32 cellular contexts compared by ENCODE assay signal in the genomic region with DNA sequence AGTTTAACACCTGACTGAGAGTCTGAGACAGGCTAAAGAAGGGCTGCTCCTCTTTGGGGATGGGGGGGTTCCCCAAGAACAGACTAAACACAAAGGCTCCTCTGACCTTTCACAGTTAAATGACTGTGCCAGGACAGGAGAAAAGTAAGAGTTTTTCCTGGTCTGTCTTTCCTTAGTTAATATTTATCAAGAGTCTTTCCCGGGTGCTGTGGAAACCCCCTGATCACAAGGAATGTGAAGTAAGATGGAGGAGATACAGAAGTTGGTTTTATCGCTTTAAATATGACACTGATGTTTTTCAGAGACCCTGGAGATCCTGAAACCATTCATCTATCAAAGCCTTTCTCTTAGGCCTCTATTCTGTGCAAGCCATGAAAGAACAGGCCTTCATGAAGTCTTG.
DNase-seq lines count a peak whose midpoint lies in the region; ATAC-seq and TF ChIP-seq lines count a peak whose summit lies in the region.
"Had no signal": no experiment of that assay in that cellular context is flagged by ENCODE, and none has a peak within 500 bp of the region (broad histone marks: within the 10 kb centered on the region; RNA-seq: fewer than 3 reads in every experiment).

No MANE protein-coding gene starts in this region.

- H3K9me3 ChIP-seq in breast epithelium, result no peaks in the 10 kb centered on the region
- no peaks in the 10 kb centered on the region for H3K9me3 ChIP-seq in esophagus squamous epithelium
- H3K9me3 ChIP-seq in upper lobe of right lung, result no peaks in the 10 kb centered on the region
- H3K9me3 ChIP-seq: MG63, mucosa of descending colon, Peyer's patch had no signal

- no peaks in the 10 kb centered on the region for H3K27me3 Mint-ChIP-seq in MCF 10A (ENCODE audit: insufficient read depth, unreplicated experiment)
- peaks cover 5% of the 10 kb centered on the region for H3K27me3 Mint-ChIP-seq in nephron (ENCODE audit: low read depth)
- peaks cover 11% of the 10 kb centered on the region for H3K27me3 Mint-ChIP-seq in activated T-helper 17 cell treated with anti-CD3 and anti-CD28 coated beads, Interleukin-2, amount 50 U/mL, for 72 hours

- WGBS in esophagus squamous epithelium, 2 donors, result 70 to 78% methylated on average over 2 of the region's 2 CpGs

- no TSS peak for BruUV-seq in MCF 10A (replicated peaks; lab: Mats Ljungman, UMichigan)

- H3K4me1 ChIP-seq in breast epithelium, result peaks cover 0 to 4% of the 10 kb centered on the region in 2 donors
- peaks cover 8 to 62% (median 14%) of the 10 kb centered on the region in 3 donors for H3K4me1 ChIP-seq in esophagus squamous epithelium
- peaks cover 4% of the 10 kb centered on the region for H3K4me1 ChIP-seq in upper lobe of right lung
- H3K4me1 ChIP-seq: Peyer's patch had no signal

- no peak for TF ChIP-seq CTCF in breast epithelium (IDR thresholded peaks at IDR 0.05)
- no peak for TF ChIP-seq CTCF in MCF 10A (IDR thresholded peaks at IDR 0.05; ENCODE audit: unreplicated experiment)
- TF ChIP-seq CTCF in esophagus squamous epithelium (IDR thresholded peaks at IDR 0.05), result no peak
- no peak for TF ChIP-seq CTCF in nephron (IDR thresholded peaks at IDR 0.05; ENCODE audit: unreplicated experiment in 3 of 3)
- no peak for TF ChIP-seq CTCF in upper lobe of right lung (IDR thresholded peaks at IDR 0.05)

- TF ChIP-seq POLR2A in breast epithelium (IDR thresholded peaks at IDR 0.05), result no peak
- TF ChIP-seq POLR2A in esophagus squamous epithelium (IDR thresholded peaks at IDR 0.05), result no peak

- DNase-seq in breast epithelium (ENCODE audit: low spot score in 2 of 2) (no peak), MCF 10A (ENCODE audit: unreplicated experiment) (no peak), esophagus squamous epithelium (lab: John Stamatoyannopoulos, UW) (no peak), upper lobe of right lung (no peak), G401 (ENCODE audit: low spot score) (no peak)
- DNase-seq: 8988T; activated CD8-positive, alpha-beta memory T cell treated with anti-CD3 and anti-CD28 coated beads, Interleukin-2, amount 50 U/mL, for 48 hours; activated CD8-positive, alpha-beta T cell treated with anti-CD3 and anti-CD28 coated beads for 36 hours; activated naive CD4-positive, alpha-beta T cell treated with anti-CD3 and anti-CD28 coated beads, Interleukin-2, amount 50 U/mL, for 16 hours; amniotic stem cell; CD4-positive, alpha-beta T cell; DMS 273 treated with DMSO at 0.1 percent for 48 hours; islet precursor cell; KG1; MG63; mucosa of descending colon; natural killer cell; NCI-H1930; NK-92 treated with Interleukin-12 subunit alpha and Interleukin-12 subunit beta, amount 100 ng/mL, for 24 hours; occipital lobe; Peyer's patch; SHP77 treated with DMSO at 0.1 percent for 48 hours; substantia nigra; T-helper 9 cell had no signal

- H3K9me3 Mint-ChIP-seq in MCF 10A (ENCODE audit: unreplicated experiment) (no peaks in the 10 kb centered on the region), nephron (no peaks in the 10 kb centered on the region)
- no peaks in the 10 kb centered on the region for H3K9me3 Mint-ChIP-seq in activated T-helper 17 cell treated with anti-CD3 and anti-CD28 coated beads, Interleukin-2, amount 50 U/mL, for 72 hours
- H3K9me3 Mint-ChIP-seq: activated CD8-positive, alpha-beta T cell treated with anti-CD3 and anti-CD28 coated beads for 36 hours; activated T-helper 1 cell treated with anti-CD3 and anti-CD28 coated beads, Interleukin-12 subunit alpha, Interleukin-12 subunit beta, Interleukin-2, Interleukin-4 antibody, amounts not matched to agents 30 ng/mL and 10 ng/mL and 1 ng/mL, durations not matched to agents 14 hours and 24 hours and 36 hours; CD4-positive, alpha-beta T cell; natural killer cell; stimulated activated memory B cell treated with anti-CD40 and anti-IgM and Interleukin-4, amounts not matched to agents 10 μg/mL and 1 μg/mL and 100 μg/mL, for 72 hours had no signal

- H3K4me3 Mint-ChIP-seq in MCF 10A (ENCODE audit: unreplicated experiment) (no peak overlapping the region), nephron (no peak overlapping the region)
- no peak overlapping the region for H3K4me3 Mint-ChIP-seq in activated T-helper 17 cell treated with anti-CD3 and anti-CD28 coated beads, Interleukin-2, amount 50 U/mL, for 72 hours
- H3K4me3 Mint-ChIP-seq: activated CD8-positive, alpha-beta T cell treated with anti-CD3 and anti-CD28 coated beads for 36 hours; activated T-helper 1 cell treated with anti-CD3 and anti-CD28 coated beads, Interleukin-12 subunit alpha, Interleukin-12 subunit beta, Interleukin-2, Interleukin-4 antibody, amounts not matched to agents 30 ng/mL and 10 ng/mL and 1 ng/mL, durations not matched to agents 14 hours and 24 hours and 36 hours; CD4-positive, alpha-beta T cell; natural killer cell; stimulated activated memory B cell treated with anti-CD40 and anti-IgM and Interleukin-4, amounts not matched to agents 10 μg/mL and 1 μg/mL and 100 μg/mL, for 72 hours had no signal

- no peaks in the 10 kb centered on the region for H3K36me3 Mint-ChIP-seq in MCF 10A (ENCODE audit: insufficient read depth, unreplicated experiment)
- H3K36me3 Mint-ChIP-seq in nephron (ENCODE audit: low read depth), result no peaks in the 10 kb centered on the region
- H3K36me3 Mint-ChIP-seq in activated T-helper 17 cell treated with anti-CD3 and anti-CD28 coated beads, Interleukin-2, amount 50 U/mL, for 72 hours (ENCODE audit: low read depth), result no peaks in the 10 kb centered on the region
- H3K36me3 Mint-ChIP-seq: natural killer cell; stimulated activated memory B cell treated with anti-CD40 and anti-IgM and Interleukin-4, amounts not matched to agents 10 μg/mL and 1 μg/mL and 100 μg/mL, for 72 hours had no signal

- POLR2A ChIA-PET in MCF 10A (lab: Yijun Ruan, JAX), result no interaction called here

- H3K4me1 Mint-ChIP-seq in MCF 10A (ENCODE audit: insufficient read depth, unreplicated experiment) (peaks cover 42% of the 10 kb centered on the region), nephron (peaks cover 13% of the 10 kb centered on the region)
- H3K4me1 Mint-ChIP-seq in activated T-helper 17 cell treated with anti-CD3 and anti-CD28 coated beads, Interleukin-2, amount 50 U/mL, for 72 hours, result no peaks in the 10 kb centered on the region
- H3K4me1 Mint-ChIP-seq: natural killer cell had no signal

- no peak overlapping the region for H3K27ac Mint-ChIP-seq in MCF 10A (ENCODE audit: low read depth, unreplicated experiment)
- H3K27ac Mint-ChIP-seq in nephron, result peak overlapping the region; percentile 52 to 95 (median 77)
- no peak overlapping the region for H3K27ac Mint-ChIP-seq in activated T-helper 17 cell treated with anti-CD3 and anti-CD28 coated beads, Interleukin-2, amount 50 U/mL, for 72 hours
- H3K27ac Mint-ChIP-seq: activated CD8-positive, alpha-beta T cell treated with anti-CD3 and anti-CD28 coated beads for 36 hours; activated T-helper 1 cell treated with anti-CD3 and anti-CD28 coated beads, Interleukin-12 subunit alpha, Interleukin-12 subunit beta, Interleukin-2, Interleukin-4 antibody, amounts not matched to agents 30 ng/mL and 10 ng/mL and 1 ng/mL, durations not matched to agents 14 hours and 24 hours and 36 hours; CD4-positive, alpha-beta T cell; natural killer cell; stimulated activated memory B cell treated with anti-CD40 and anti-IgM and Interleukin-4, amounts not matched to agents 10 μg/mL and 1 μg/mL and 100 μg/mL, for 72 hours had no signal

- CTCF ChIA-PET in MCF 10A (lab: Yijun Ruan, JAX), result no interaction called here

- in situ Hi-C loops in G401 (cut with HindIII; ENCODE audit: low sequenced_read_pairs), result no loop called here

- H3K36me3 ChIP-seq in breast epithelium (no peaks in the 10 kb centered on the region), esophagus squamous epithelium (no peaks in the 10 kb centered on the region), upper lobe of right lung (no peaks in the 10 kb centered on the region)
- H3K36me3 ChIP-seq: MG63, Peyer's patch had no signal

- H3K27ac ChIP-seq in breast epithelium (peak overlapping the region; percentile 71 to 84), esophagus squamous epithelium (peak overlapping the region in 3 of 4 donors; percentile 20 to 71 (median 23)), upper lobe of right lung (peak overlapping the region; percentile 42)
- H3K27ac ChIP-seq: HL-60, Peyer's patch, skin epidermis had no signal

- H3K27me3 ChIP-seq in breast epithelium (no peaks in the 10 kb centered on the region), esophagus squamous epithelium (no peaks in the 10 kb centered on the region), upper lobe of right lung (no peaks in the 10 kb centered on the region)
- H3K27me3 ChIP-seq: MG63, Peyer's patch had no signal

- H3K4me3 ChIP-seq in breast epithelium (no peak overlapping the region), esophagus squamous epithelium (no peak overlapping the region), upper lobe of right lung (no peak overlapping the region)
- H3K4me3 ChIP-seq: GM12878, MG63, mucosa of descending colon, Peyer's patch, skin epidermis had no signal

- no peak for ATAC-seq in upper lobe of right lung
- no peak for ATAC-seq in HG03135 (IDR thresholded peaks at IDR 0.05; ENCODE audit: unreplicated experiment)
- ATAC-seq in activated T-helper 17 cell treated with anti-CD3 and anti-CD28 coated beads, Interleukin-2, amount 50 U/mL, for 72 hours (replicated peaks), result no peak
- ATAC-seq: activated CD8-positive, alpha-beta T cell treated with anti-CD3 and anti-CD28 coated beads for 36 hours; GM12878; natural killer cell; stimulated activated memory B cell treated with anti-CD40 and anti-IgM and Interleukin-4, amounts not matched to agents 10 μg/mL and 1 μg/mL and 100 μg/mL, for 72 hours had no signal

- intact Hi-C loops in breast epithelium (cut with DNase I; ENCODE audit: low total_unique reads), result no loop called here
- intact Hi-C loops in MCF 10A (cut with micrococcal nuclease), result no loop called here
- intact Hi-C loops in esophagus squamous epithelium (cut with DNase I), result no loop called here
- intact Hi-C loops in upper lobe of right lung (cut with DNase I), result loop anchor here (10.0 kb wide), 1 partner anchor 168 kb away; no protein-coding TSS in a partner anchor

Comparison
In these comparisons a context has a peak if more than half of its experiments do, and no peak if none do; other contexts are left out.
1. H3K27ac ChIP-seq: peak in every context shown above with its lines; median percentile 78 in breast epithelium; 42 in upper lobe of right lung; 23 in esophagus squamous epithelium.
2. H3K27ac Mint-ChIP-seq: peak in nephron (3 of 3); none in MCF 10A (single experiment) and activated T-helper 17 cell treated with anti-CD3 and anti-CD28 coated beads, Interleukin-2, amount 50 U/mL, for 72 hours (single experiment).